28 cellular contexts compared by ENCODE assay signal in genomic region chr7:5320391-5320790, GRCh38.
"Had no signal": no experiment of that assay in that cellular context is flagged by ENCODE, and none has a peak within 500 bp of the region (broad histone marks: within the 10 kb centered on the region; RNA-seq: fewer than 3 reads in every experiment).

No MANE protein-coding gene starts in this region.

- H3K27ac ChIP-seq: coronary artery, epithelial cell of prostate, gastrocnemius medialis, neutrophil, parathyroid adenoma, thoracic aorta, tibial nerve, upper lobe of left lung, vagina had no signal

- H3K4me1 ChIP-seq: gastrocnemius medialis, parathyroid adenoma, tibial nerve, upper lobe of left lung, vagina had no signal

- FAIRE-seq: keratinocyte had no signal

- DNase-seq: foreskin fibroblast; gastrocnemius medialis; head of caudate nucleus; naive B cell; stimulated activated CD4-positive, alpha-beta T cell treated with anti-CD3 and anti-CD28 coated beads, Interleukin-12 subunit alpha, Interleukin-12 subunit beta, amount 100 ng/mL, for 4 hours; stimulated activated CD4-positive, alpha-beta T cell treated with anti-CD3 and anti-CD28 coated beads, Interleukin-1b, Interleukin-23, amount 100 ng/mL, for 48 hours; stimulated activated CD4-positive, alpha-beta T cell treated with anti-CD3 and anti-CD28 coated beads, Interleukin-4, amount 100 ng/mL, for 1 hour; stimulated activated CD8-positive, alpha-beta memory T cell treated with anti-CD3 and anti-CD28 coated beads, Interleukin-4, amount 100 ng/mL, for 48 hours; stimulated activated naive CD4-positive, alpha-beta T cell treated with Interleukin-2 at 50 U/mL for 16 hours; upper lobe of left lung had no signal

- H3K9me3 ChIP-seq: neutrophil, vagina had no signal

- H3K4me2 ChIP-seq: smooth muscle cell had no signal

- H3K4me3 Mint-ChIP-seq: memory B cell; mesothelial cell of epicardium; natural killer cell treated with Interleukin-12 subunit alpha and Interleukin-12 subunit beta and Interleukin-15 and Interleukin-18, amount 100 ng/mL, for 72 hours; neural crest cell had no signal

- ATAC-seq: esophagus mucosa, gastrocnemius medialis, mucosa of descending colon, sciatic nerve had no signal

- H3K9ac ChIP-seq: parathyroid adenoma had no signal

- H3K27me3 ChIP-seq: gastrocnemius medialis, neutrophil, tibial nerve, upper lobe of left lung, vagina had no signal

- H3K4me3 ChIP-seq: coronary artery, gastrocnemius medialis, lung, mucosa of descending colon, smooth muscle cell, thoracic aorta, tibial nerve, upper lobe of left lung, vagina had no signal

- H3K4me1 Mint-ChIP-seq: memory B cell, mesothelial cell of epicardium, neural crest cell had no signal

- H3K27ac Mint-ChIP-seq: memory B cell; mesothelial cell of epicardium; naive B cell; natural killer cell treated with Interleukin-12 subunit alpha and Interleukin-12 subunit beta and Interleukin-15 and Interleukin-18, amount 100 ng/mL, for 72 hours; progenitor cell of endocrine pancreas had no signal

- H2AFZ ChIP-seq: parathyroid adenoma had no signal

- H3K27me3 Mint-ChIP-seq: memory B cell; naive B cell; natural killer cell treated with Interleukin-12 subunit alpha and Interleukin-12 subunit beta and Interleukin-15 and Interleukin-18, amount 100 ng/mL, for 72 hours; progenitor cell of endocrine pancreas had no signal
